Comparison of ENCODE assay signal across 8 cellular contexts in genomic region chr10:88687853-88688467, GRCh38. TPM values are rescaled to one million over a fixed set of nuclear protein-coding genes. Genes with fewer than 3 reads are reported as not detected.
DNase-seq lines count a peak whose midpoint lies in the region; ATAC-seq, FAIRE-seq and TF ChIP-seq lines count a peak whose summit lies in the region.

No MANE protein-coding gene starts in this region.

- H3K4me3 ChIP-seq in thyroid gland (replicated peaks in 1 of 3), result no peak overlapping the region

- H3K9me3 Mint-ChIP-seq in CD14-positive monocyte, result no peaks in the 10 kb centered on the region
- H3K9me3 Mint-ChIP-seq in T-cell, result no peaks in the 10 kb centered on the region

- POLR2A ChIA-PET in T-cell (lab: Charles Lee), result interaction anchor here in 1 of 2 donors (0.6 kb wide), 1 partner anchor 1595 kb away, joined by 3 read pairs; no protein-coding TSS in a partner anchor

- H3K4me1 Mint-ChIP-seq in CD14-positive monocyte (no peaks in the 10 kb centered on the region), T-cell (no peaks in the 10 kb centered on the region)

- DNase-seq in CD14-positive monocyte (ENCODE audit: low spot score), result no peak
- peak; percentile 52 for DNase-seq in HT-29 (ENCODE audit: low spot score)
- DNase-seq in T-cell, result no peak
- DNase-seq in frontal cortex (ENCODE audit: low spot score in 2 of 2), result peak in 1 of 2 donors; percentile 12
- no peak for DNase-seq in thyroid gland
- no peak for DNase-seq in putamen (ENCODE audit: low spot score)
- DNase-seq in stimulated activated CD4-positive, alpha-beta T cell treated with anti-CD3 and anti-CD28 coated beads, Interleukin-4, amount 100 ng/mL, for 4 hours, result no peak
- DNase-seq in sciatic nerve (ENCODE audit: low spot score), result no peak

- H3K36me3 Mint-ChIP-seq in CD14-positive monocyte (no peaks in the 10 kb centered on the region), T-cell (no peaks in the 10 kb centered on the region)

- CTCF ChIA-PET in T-cell (lab: Charles Lee), result interaction anchor here (1.1 to 1.4 kb wide), 3 partner anchors 192 to 245 kb away, joined by 3 to 4 read pairs (median 4); partner anchors contain the start of gene STAMBPL1 (in 1 of the 2)

- no peaks in the 10 kb centered on the region for H3K4me1 ChIP-seq in thyroid gland

- H3K4me3 Mint-ChIP-seq in CD14-positive monocyte (no peak overlapping the region), T-cell (no peak overlapping the region)

- TF ChIP-seq POLR2A in thyroid gland (IDR thresholded peaks at IDR 0.05), result no peak

- ATAC-seq in T-cell (replicated peaks in 1 of 4), result peak in 3 of 4 experiments; percentile 44 to 57 (median 53)
- no peak for ATAC-seq in sciatic nerve

- H3K27me3 Mint-ChIP-seq in CD14-positive monocyte (ENCODE audit: low read depth in 3 of 3) (peaks cover 2 to 9% (median 3%) of the 10 kb centered on the region in 3 donors), T-cell (peaks cover 0 to 10% of the 10 kb centered on the region in 2 donors)

- H3K27ac Mint-ChIP-seq in CD14-positive monocyte (no peak overlapping the region), T-cell (no peak overlapping the region)

- peak; percentile 13 for FAIRE-seq in frontal cortex (lab: Jason Lieb, UNC)

- no peak overlapping the region for H3K27ac ChIP-seq in thyroid gland

- intact Hi-C loops in CD14-positive monocyte (cut with micrococcal nuclease) (no loop called here), thyroid gland (cut with DNase I) (no loop called here), sciatic nerve (cut with DNase I) (no loop called here)

- H3K36me3 ChIP-seq in thyroid gland, result no peaks in the 10 kb centered on the region

- TF ChIP-seq CTCF in CD14-positive monocyte (IDR thresholded peaks at IDR 0.05) (peak; percentile 94), thyroid gland (IDR thresholded peaks at IDR 0.05) (peak; percentile 20 to 74 (median 54))

- no peaks in the 10 kb centered on the region for H3K9me3 ChIP-seq in thyroid gland

- H3K27me3 ChIP-seq in thyroid gland, result no peaks in the 10 kb centered on the region

RNA-seq across cellular contexts. Expression of gene LIPK, which starts 18.1 kb away (rescaled TPM):
- not detected for polyA plus RNA-seq in CD14-positive monocyte
- not detected in 2 replicates for total RNA-seq in HT-29 (2014; rRNA removed; shearing (Covaris generic))
- not detected for total RNA-seq in T-cell
- total RNA-seq in frontal cortex, result not detected
- total RNA-seq in thyroid gland, result not detected
- total RNA-seq in sciatic nerve, result not detected

RNA-seq across cellular contexts. Expression of gene LIPF, which starts 23.7 kb away (rescaled TPM):
- not detected for polyA plus RNA-seq in CD14-positive monocyte
- total RNA-seq in HT-29 (2014; rRNA removed; shearing (Covaris generic)), result not detected in 2 replicates
- not detected for total RNA-seq in T-cell
- total RNA-seq in frontal cortex, result not detected
- not detected for total RNA-seq in thyroid gland
- not detected for total RNA-seq in sciatic nerve
